In genomic region chr11:90656171-90656570, GRCh38 we compare ENCODE assay signal across 7 cellular contexts.
"Had no signal": no experiment of that assay in that cellular context is flagged by ENCODE, and none has a peak within 500 bp of the region (broad histone marks: within the 10 kb centered on the region; RNA-seq: fewer than 3 reads in every experiment).

No MANE protein-coding gene starts in this region.

- H3K36me3 Mint-ChIP-seq: IgD-negative memory B cell had no signal

- H3K27ac Mint-ChIP-seq: IgD-negative memory B cell had no signal

- DNase-seq: GOT3, H9, HCEC 1CT, KBM-7 had no signal

- H3K4me3 Mint-ChIP-seq: H9, IgD-negative memory B cell had no signal

- H3K27ac ChIP-seq: HL-60 had no signal

- ATAC-seq: HepG2 had no signal

- H3K27me3 Mint-ChIP-seq: IgD-negative memory B cell had no signal

- H3K9me3 Mint-ChIP-seq: H9, IgD-negative memory B cell had no signal
